14 cellular contexts compared by ENCODE assay signal in the genomic region with DNA sequence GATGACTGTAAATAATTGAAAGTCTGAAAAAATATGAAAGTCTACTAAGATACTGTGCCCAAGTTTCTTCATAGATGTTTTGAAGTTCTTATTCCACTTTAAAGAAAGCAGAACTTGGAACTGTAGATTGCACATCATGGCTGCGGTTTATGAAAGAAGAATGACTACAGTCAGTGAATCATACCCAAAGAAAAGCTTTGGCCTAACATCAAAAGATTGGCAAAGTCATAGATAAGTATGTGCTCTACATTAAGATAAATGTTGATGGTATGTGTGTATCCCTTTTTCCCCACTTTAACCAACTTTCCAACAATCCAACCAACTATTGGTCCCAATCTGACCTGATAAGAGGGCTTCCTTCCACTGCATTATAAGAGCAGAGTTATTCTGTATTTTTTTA.
A peak's percentile ranks its signal among the peaks of the same experiment; 100 is the strongest.
DNase-seq lines count a peak whose midpoint lies in the region; ATAC-seq and TF ChIP-seq lines count a peak whose summit lies in the region.
"Had no signal": no experiment of that assay in that cellular context is flagged by ENCODE, and none has a peak within 500 bp of the region (broad histone marks: within the 10 kb centered on the region; RNA-seq: fewer than 3 reads in every experiment).

No MANE protein-coding gene starts in this region.

- WGBS in right cardiac atrium = 82% methylated on average over 1 of the region's 1 CpG

- DNase-seq in AG09309 (ENCODE audit: low read depth) = peak; percentile 73
- DNase-seq in LHCN-M2 (ENCODE audit: low read depth) = peak; percentile 64
- peak; percentile 65 for DNase-seq in SKM-1 treated with dmso at 0.1 percent for 144 hours (lab: John Stamatoyannopoulos, UW; ENCODE audit: unreplicated experiment)
- peak; percentile 95 for DNase-seq in fibroblast of peridontal ligament (ENCODE audit: extremely low read depth)
- no peak for DNase-seq in right cardiac atrium
- no peak for DNase-seq in activated effector memory CD4-positive, alpha-beta T cell treated with anti-CD3 and anti-CD28 coated beads, Interleukin-2, amount 50 U/mL, for 16 hours
- no peak for DNase-seq in stimulated activated naive CD8-positive, alpha-beta T cell treated with anti-CD3 and anti-CD28 coated beads, Interleukin-15, Interleukin-2, amounts not matched to agents 100 U/mL and 50 U/mL, for 24 hours
- no peak for DNase-seq in NCI-H1436 (lab: John Stamatoyannopoulos, UW)
- DNase-seq: activated CD8-positive, alpha-beta memory T cell treated with anti-CD3 and anti-CD28 coated beads, Interleukin-2, amount 50 U/mL, for 48 hours; activated naive CD8-positive, alpha-beta T cell treated with anti-CD3 and anti-CD28 coated beads for 36 hours; gastrocnemius medialis; Karpas-422; kidney had no signal

- no peak overlapping the region for H3K27ac ChIP-seq in right cardiac atrium (ENCODE audit: low read length)
- H3K27ac ChIP-seq: gastrocnemius medialis had no signal

- intact Hi-C loops in right cardiac atrium (cut with DNase I) = no loop called here

- no peaks in the 10 kb centered on the region for H3K27me3 ChIP-seq in right cardiac atrium (ENCODE audit: control insufficient read depth, insufficient read depth)
- H3K27me3 ChIP-seq: gastrocnemius medialis had no signal

- H3K4me3 ChIP-seq in AG09309 (ENCODE audit: control insufficient read depth, low read depth, low read length) (no peak overlapping the region), right cardiac atrium (ENCODE audit: low read length) (no peak overlapping the region)
- H3K4me3 ChIP-seq: gastrocnemius medialis had no signal

- H3K9me3 ChIP-seq in right cardiac atrium (ENCODE audit: control insufficient read depth, low read length) = no peaks in the 10 kb centered on the region
- H3K9me3 ChIP-seq: gastrocnemius medialis had no signal

- no peak for TF ChIP-seq CTCF in AG09309 (IDR thresholded peaks at IDR 0.05; ENCODE audit: control insufficient read depth, insufficient read depth, low read depth, low read length, missing control alignments)

- no peaks in the 10 kb centered on the region for H3K4me1 ChIP-seq in right cardiac atrium (ENCODE audit: control insufficient read depth, insufficient read depth, low read length)
- H3K4me1 ChIP-seq: gastrocnemius medialis had no signal

- ATAC-seq in right cardiac atrium = no peak
- ATAC-seq in stimulated activated naive CD8-positive, alpha-beta T cell treated with anti-CD3 and anti-CD28 coated beads, Interleukin-15, Interleukin-2, amounts not matched to agents 100 U/mL and 50 U/mL, for 24 hours = no peak
- ATAC-seq: activated CD4-positive, CD25-positive, alpha-beta regulatory T cell treated with anti-CD3 and anti-CD28 coated beads, Interleukin-2, amount 50 U/mL, for 24 hours; gastrocnemius medialis had no signal

Comparison
In these comparisons a context has a peak if more than half of its experiments do, and no peak if none do; other contexts are left out.
1. DNase-seq: peak in AG09309 (single experiment), LHCN-M2 (single experiment), SKM-1 treated with dmso at 0.1 percent for 144 hours (single experiment) and fibroblast of peridontal ligament (single experiment); none in right cardiac atrium (0 of 3), activated effector memory CD4-positive, alpha-beta T cell treated with anti-CD3 and anti-CD28 coated beads, Interleukin-2, amount 50 U/mL, for 16 hours (single experiment), stimulated activated naive CD8-positive, alpha-beta T cell treated with anti-CD3 and anti-CD28 coated beads, Interleukin-15, Interleukin-2, amounts not matched to agents 100 U/mL and 50 U/mL, for 24 hours (single experiment) and NCI-H1436 (single experiment).